Comparison of ENCODE assay signal across 22 cellular contexts in genomic region chr15:69064649-69065048, GRCh38. TPM values are rescaled to one million over a fixed set of nuclear protein-coding genes. Genes with fewer than 3 reads are reported as not detected.
"Had no signal": no experiment of that assay in that cellular context is flagged by ENCODE, and none has a peak within 500 bp of the region (broad histone marks: within the 10 kb centered on the region; RNA-seq: fewer than 3 reads in every experiment).

No MANE protein-coding gene starts in this region.

- DNase-seq: activated B cell treated with CpG ODN at 0.5 μM for 24 hours; activated CD4-positive, alpha-beta memory T cell treated with anti-CD3 and anti-CD28 coated beads for 36 hours; activated CD4-positive, alpha-beta T cell treated with anti-CD3 and anti-CD28 coated beads for 4 hours; activated naive CD4-positive, alpha-beta T cell treated with Interleukin-2 at 50 U/mL for 16 hours; activated T-cell treated with anti-CD3 and anti-CD28 coated beads, Interleukin-2, amount 50 U/mL, for 1 hour; effector CD4-positive, alpha-beta T cell; gastrocnemius medialis; head of caudate nucleus; kidney; natural killer cell; retina; stimulated activated CD4-positive, alpha-beta T cell treated with anti-CD3 and anti-CD28 coated beads, Interleukin-12 subunit alpha, Interleukin-12 subunit beta, amount 100 ng/mL, for 4 hours; stimulated activated CD4-positive, alpha-beta T cell treated with anti-CD3 and anti-CD28 coated beads, Interleukin-1b, Interleukin-23, amount 100 ng/mL, for 48 hours; stimulated activated naive CD4-positive, alpha-beta T cell treated with Interleukin-2 at 50 U/mL for 16 hours; substantia nigra; transverse colon; uterus had no signal

- H3K4me1 Mint-ChIP-seq: natural killer cell had no signal

- H3K27ac ChIP-seq: gastrocnemius medialis, transverse colon, uterus had no signal

- H3K9me3 ChIP-seq: gastrocnemius medialis, transverse colon, uterus had no signal

- H3K27ac Mint-ChIP-seq: activated B cell treated with CpG ODN at 0.5 μM for 24 hours; activated CD4-positive, alpha-beta memory T cell treated with anti-CD3 and anti-CD28 coated beads for 36 hours; activated T-helper 2 cell treated with anti-CD3 and anti-CD28 coated beads, Interferon-gamma antibody, Interleukin-2, Interleukin-4, amounts not matched to agents 10 μg/mL and 5 μg/mL and 100 μg/mL, durations not matched to agents 14 hours and 24 hours and 36 hours; natural killer cell; T-helper 2 cell treated with Interferon-gamma antibody and Interleukin-4, amounts not matched to agents 5 μg/mL and 100 μg/mL, for 36 hours had no signal

- H3K27me3 ChIP-seq: gastrocnemius medialis, transverse colon, uterus had no signal

- H3K4me3 ChIP-seq: gastrocnemius medialis, lung, transverse colon, uterus had no signal

- H3K4me3 Mint-ChIP-seq: activated B cell treated with CpG ODN at 0.5 μM for 24 hours; activated CD4-positive, alpha-beta memory T cell treated with anti-CD3 and anti-CD28 coated beads for 36 hours; natural killer cell; T-helper 2 cell treated with Interferon-gamma antibody and Interleukin-4, amounts not matched to agents 5 μg/mL and 100 μg/mL, for 36 hours had no signal

- H3K4me1 ChIP-seq: uterus had no signal

- H3K9me3 Mint-ChIP-seq: activated B cell treated with CpG ODN at 0.5 μM for 24 hours; activated CD4-positive, alpha-beta memory T cell treated with anti-CD3 and anti-CD28 coated beads for 36 hours; activated T-helper 2 cell treated with anti-CD3 and anti-CD28 coated beads, Interferon-gamma antibody, Interleukin-2, Interleukin-4, amounts not matched to agents 10 μg/mL and 5 μg/mL and 100 μg/mL, durations not matched to agents 14 hours and 24 hours and 36 hours; natural killer cell; T-helper 2 cell treated with Interferon-gamma antibody and Interleukin-4, amounts not matched to agents 5 μg/mL and 100 μg/mL, for 36 hours had no signal

- ATAC-seq: esophagus mucosa, gastrocnemius medialis, left lobe of liver had no signal

- H3K36me3 Mint-ChIP-seq: activated CD4-positive, alpha-beta memory T cell treated with anti-CD3 and anti-CD28 coated beads for 36 hours; natural killer cell had no signal

- H3K36me3 ChIP-seq: gastrocnemius medialis, transverse colon, uterus had no signal

RNA-seq across cellular contexts. Expression of gene NOX5, which starts 50.2 kb away (rescaled TPM):
- total RNA-seq: activated T-helper 2 cell treated with anti-CD3 and anti-CD28 coated beads, Interferon-gamma antibody, Interleukin-2, Interleukin-4, amounts not matched to agents 10 μg/mL and 5 μg/mL and 100 μg/mL, durations not matched to agents 14 hours and 24 hours and 36 hours; gastrocnemius medialis had no signal
